In the genomic region with DNA sequence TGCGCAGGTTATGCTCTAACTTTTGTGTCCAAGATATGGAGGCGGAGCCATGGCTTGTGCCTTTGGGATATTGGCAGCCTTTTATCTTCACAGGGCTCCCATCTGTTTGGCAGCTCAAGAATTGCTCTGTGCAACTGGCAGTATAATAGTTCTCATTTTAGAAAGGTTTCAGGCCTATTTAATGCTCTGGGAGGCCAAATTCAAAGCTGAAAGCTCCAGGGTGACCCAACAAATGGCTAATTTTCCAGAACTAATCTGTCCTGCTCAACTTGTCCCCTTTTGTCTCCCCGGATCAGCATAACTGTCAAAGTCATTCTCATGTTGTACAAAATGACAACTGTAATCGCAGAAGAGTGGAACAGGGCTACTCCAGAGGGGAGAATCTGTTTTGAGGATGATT, we compare ENCODE assay signal across 23 cellular contexts. TPM values are rescaled to one million over a fixed set of nuclear protein-coding genes. Genes with fewer than 3 reads are reported as not detected.
"Had no signal": no experiment of that assay in that cellular context is flagged by ENCODE, and none has a peak within 500 bp of the region (broad histone marks: within the 10 kb centered on the region; RNA-seq: fewer than 3 reads in every experiment).

No MANE protein-coding gene starts in this region.

- H3K4me3 ChIP-seq: MG63 had no signal

- DNase-seq: IMR-90, Karpas-422, KG1, MG63, NCI-H1092 treated with DMSO at 0.1 percent for 48 hours, NCI-H1436, NCI-H187, NCI-H2029, NCI-H2081 treated with DMSO at 0.1 percent for 48 hours, NCI-H2171, NCI-H226, NCI-H446, NCI-H510A, NCI-H524 treated with DMSO at 0.1 percent for 48 hours, NCI-H69, NCI-H774, Right ventricle myocardium superior, RPMI8226, SIG-M5, SK-N-SH had no signal

- H3K9me3 ChIP-seq: MG63, SK-N-SH had no signal

- H3K36me3 ChIP-seq: MG63 had no signal

- H3K9ac ChIP-seq: SK-N-SH had no signal

- H3K9me2 ChIP-seq: SK-N-SH had no signal

- H3K4me2 ChIP-seq: SK-N-SH had no signal

- ATAC-seq: HepG2 had no signal

RNA-seq across cellular contexts. Expression of a gene that starts 52.6 kb away (rescaled TPM):
- total RNA-seq: HepG2, HT1080, IMR-90, SK-MEL-5 had no signal
- polyA plus RNA-seq: HepG2, IMR-90 had no signal
